ENCODE assay signal across 13 cellular contexts in the genomic region with DNA sequence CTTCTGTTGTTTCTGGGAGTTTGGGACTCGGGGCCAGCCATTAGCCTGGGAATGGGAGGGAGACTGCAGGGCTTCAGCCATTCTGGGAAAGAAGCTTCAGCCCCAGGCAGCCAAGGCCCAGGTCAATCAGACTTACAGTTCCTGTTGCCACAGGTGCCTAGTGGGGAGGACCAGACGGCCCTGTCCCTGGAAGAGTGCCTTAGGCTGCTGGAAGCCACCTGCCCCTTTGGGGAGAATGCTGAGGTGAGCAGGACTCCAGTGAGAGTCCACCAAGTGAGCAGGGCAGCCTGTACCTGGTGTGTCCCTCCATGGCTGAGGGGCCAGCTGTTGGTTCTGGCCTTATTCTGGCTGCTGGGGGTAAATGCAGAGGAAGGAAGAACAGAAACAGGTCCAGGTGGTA. TPM values are rescaled to one million over a fixed set of nuclear protein-coding genes. Genes with fewer than 3 reads are reported as not detected.
A peak's percentile ranks its signal among the peaks of the same experiment; 100 is the strongest.
DNase-seq lines count a peak whose midpoint lies in the region; ATAC-seq and TF ChIP-seq lines count a peak whose summit lies in the region.
"Had no signal": no experiment of that assay in that cellular context is flagged by ENCODE, and none has a peak within 500 bp of the region (broad histone marks: within the 10 kb centered on the region; RNA-seq: fewer than 3 reads in every experiment).

No MANE protein-coding gene starts in this region.

- no peak for DNase-seq in HCT116 (ENCODE audit: low read depth, low spot score)
- DNase-seq in activated T-helper 1 cell treated with anti-CD3 and anti-CD28 coated beads, Interleukin-12 subunit alpha, Interleukin-12 subunit beta, Interleukin-2, Interleukin-4 antibody, amounts not matched to agents 30 ng/mL and 10 ng/mL and 1 ng/mL, durations not matched to agents 14 hours and 24 hours and 36 hours (ENCODE audit: low spot score): no peak
- no peak for DNase-seq in mesendoderm
- DNase-seq in NCI-H446 (lab: John Stamatoyannopoulos, UW): no peak
- no peak for DNase-seq in GM13977 (ENCODE audit: low spot score)
- no peak for DNase-seq in occipital lobe (lab: John Stamatoyannopoulos, UW)
- no peak for DNase-seq in thyroid gland
- DNase-seq: aorta; foreskin melanocyte; naive thymus-derived CD8-positive, alpha-beta T cell; OCI-M1 had no signal

- H4K5ac ChIP-seq in mesendoderm (ENCODE audit: low read length): no peak overlapping the region

- H3K27ac ChIP-seq in BLaER1 treated with 17β-estradiol and CSF1 and Interleukin-3, amounts not matched to agents 10 nM and 100 nM: peak overlapping the region in 7 of 11 experiments; percentile 50 to 81 (median 70); a peak in 12 of 22 replicates
- H3K27ac ChIP-seq in HCT116 (ENCODE audit: low read depth, low read length) (no peak overlapping the region), mesendoderm (ENCODE audit: low read depth, low read length) (peak overlapping the region; percentile 18), thyroid gland (peak overlapping the region in 1 of 3 donors; percentile 10)

- no peak overlapping the region for H3K18ac ChIP-seq in mesendoderm (ENCODE audit: low read length)

- H3K56ac ChIP-seq in mesendoderm (ENCODE audit: low read length): peak overlapping the region; percentile 85

- TF ChIP-seq POLR2A in HCT116 (IDR thresholded peaks at IDR 0.05; ENCODE audit: borderline replicate concordance, extremely low read depth, insufficient read depth, insufficient read length): no peak
- no peak for TF ChIP-seq POLR2A in thyroid gland (IDR thresholded peaks at IDR 0.05)

- no peaks in the 10 kb centered on the region for H3K27me3 ChIP-seq in BLaER1 treated with 17β-estradiol and CSF1 and Interleukin-3, amounts not matched to agents 10 nM and 100 nM
- no peaks in the 10 kb centered on the region for H3K27me3 ChIP-seq in HCT116 (ENCODE audit: insufficient read depth, low read length)
- no peaks in the 10 kb centered on the region for H3K27me3 ChIP-seq in mesendoderm (ENCODE audit: insufficient read depth, low read length, poor library complexity)
- no peaks in the 10 kb centered on the region for H3K27me3 ChIP-seq in thyroid gland

- no peaks in the 10 kb centered on the region for H3K9me2 ChIP-seq in HCT116 (ENCODE audit: insufficient read depth)

- H2BK5ac ChIP-seq in mesendoderm (ENCODE audit: low read length): no peak overlapping the region

- no peak overlapping the region for H3K4me3 Mint-ChIP-seq in activated T-helper 1 cell treated with anti-CD3 and anti-CD28 coated beads, Interleukin-12 subunit alpha, Interleukin-12 subunit beta, Interleukin-2, Interleukin-4 antibody, amounts not matched to agents 30 ng/mL and 10 ng/mL and 1 ng/mL, durations not matched to agents 14 hours and 24 hours and 36 hours
- H3K4me3 Mint-ChIP-seq: naive thymus-derived CD8-positive, alpha-beta T cell had no signal

- H3K4me2 ChIP-seq in BLaER1 treated with 17β-estradiol and CSF1 and Interleukin-3, amounts not matched to agents 10 nM and 100 nM: peak overlapping the region in 4 of 11 experiments; percentile 75 to 96 (median 90); a peak in 5 of 22 replicates
- H3K4me2 ChIP-seq in HCT116 (ENCODE audit: low read length) (no peak overlapping the region), mesendoderm (ENCODE audit: low read length) (no peak overlapping the region)

- H3K9ac ChIP-seq in BLaER1 treated with 17β-estradiol and CSF1 and Interleukin-3, amounts not matched to agents 10 nM and 100 nM: peak overlapping the region in 4 of 11 experiments; percentile 14 to 76 (median 58); a peak in 5 of 22 replicates
- no peak overlapping the region for H3K9ac ChIP-seq in HCT116 (ENCODE audit: low read length)
- peak overlapping the region; percentile 67 for H3K9ac ChIP-seq in mesendoderm (ENCODE audit: low read length)

- POLR2A ChIA-PET in HCT116 (lab: Charles Lee): interaction anchor here (1.6 to 13.2 kb wide), 2 partner anchors 7 to 31 kb away, joined by 7 to 114 read pairs; a partner anchor contains a TSS

- no peak overlapping the region for H2BK120ac ChIP-seq in mesendoderm (ENCODE audit: low read depth, low read length)

- H3K9me3 Mint-ChIP-seq in activated T-helper 1 cell treated with anti-CD3 and anti-CD28 coated beads, Interleukin-12 subunit alpha, Interleukin-12 subunit beta, Interleukin-2, Interleukin-4 antibody, amounts not matched to agents 30 ng/mL and 10 ng/mL and 1 ng/mL, durations not matched to agents 14 hours and 24 hours and 36 hours: no peaks in the 10 kb centered on the region
- H3K9me3 Mint-ChIP-seq: naive thymus-derived CD8-positive, alpha-beta T cell had no signal

- H3K27ac Mint-ChIP-seq in activated T-helper 1 cell treated with anti-CD3 and anti-CD28 coated beads, Interleukin-12 subunit alpha, Interleukin-12 subunit beta, Interleukin-2, Interleukin-4 antibody, amounts not matched to agents 30 ng/mL and 10 ng/mL and 1 ng/mL, durations not matched to agents 14 hours and 24 hours and 36 hours: peak overlapping the region; percentile 92

- no peak overlapping the region for H3K4ac ChIP-seq in mesendoderm (ENCODE audit: low read depth, low read length)

- no peak overlapping the region for H4K8ac ChIP-seq in mesendoderm (ENCODE audit: low read depth, low read length)

- H3K27me3 Mint-ChIP-seq in activated T-helper 1 cell treated with anti-CD3 and anti-CD28 coated beads, Interleukin-12 subunit alpha, Interleukin-12 subunit beta, Interleukin-2, Interleukin-4 antibody, amounts not matched to agents 30 ng/mL and 10 ng/mL and 1 ng/mL, durations not matched to agents 14 hours and 24 hours and 36 hours (ENCODE audit: insufficient read depth): no peaks in the 10 kb centered on the region
- H3K27me3 Mint-ChIP-seq: naive thymus-derived CD8-positive, alpha-beta T cell had no signal

- no CpG with 5 or more reads among the region's 2 CpGs for WGBS in mesendoderm (ENCODE audit: extremely low coverage, insufficient coverage, low lambda C conversion rate)
- WGBS in thyroid gland, 2 donors: 88 to 93% methylated on average over 2 of the region's 2 CpGs

- H2BK15ac ChIP-seq in mesendoderm (replicated peaks; ENCODE audit: low read depth): no peak overlapping the region

- ATAC-seq in HCT116: no peak
- ATAC-seq: naive thymus-derived CD8-positive, alpha-beta T cell had no signal

- peaks cover 81 to 98% (median 96%) of the 10 kb centered on the region in 11 experiments for H4K20me1 ChIP-seq in BLaER1 treated with 17β-estradiol and CSF1 and Interleukin-3, amounts not matched to agents 10 nM and 100 nM
- H4K20me1 ChIP-seq in HCT116 (ENCODE audit: insufficient read depth): no peaks in the 10 kb centered on the region; the same call in 1 of the 2 replicates

- H3K79me2 ChIP-seq in HCT116 (ENCODE audit: insufficient read depth, low read length) (peaks cover 55% of the 10 kb centered on the region), mesendoderm (ENCODE audit: control insufficient read depth, insufficient read depth, low read length) (peaks cover 69% of the 10 kb centered on the region)

- peaks cover 86 to 98% (median 94%) of the 10 kb centered on the region in 11 experiments for H3K36me3 ChIP-seq in BLaER1 treated with 17β-estradiol and CSF1 and Interleukin-3, amounts not matched to agents 10 nM and 100 nM
- H3K36me3 ChIP-seq in HCT116 (ENCODE audit: control insufficient read depth in 1 of 2, insufficient read depth in 2 of 2, low read length in 2 of 2) (peaks cover 47 to 73% of the 10 kb centered on the region in 2 experiments), mesendoderm (ENCODE audit: control insufficient read depth, insufficient read depth, low read length) (peaks cover 31% of the 10 kb centered on the region), thyroid gland (peaks cover 48 to 52% of the 10 kb centered on the region in 2 donors)

- peaks cover 54% of the 10 kb centered on the region for H3K4me1 Mint-ChIP-seq in activated T-helper 1 cell treated with anti-CD3 and anti-CD28 coated beads, Interleukin-12 subunit alpha, Interleukin-12 subunit beta, Interleukin-2, Interleukin-4 antibody, amounts not matched to agents 30 ng/mL and 10 ng/mL and 1 ng/mL, durations not matched to agents 14 hours and 24 hours and 36 hours (ENCODE audit: low read depth)

- no TSS peak for BruUV-seq in HCT116 (replicated peaks; lab: Mats Ljungman, UMichigan)

- no peak overlapping the region for H3K4me3 ChIP-seq in BLaER1 treated with 17β-estradiol and CSF1 and Interleukin-3, amounts not matched to agents 10 nM and 100 nM
- H3K4me3 ChIP-seq in HCT116 (replicated peaks in 1 of 2; ENCODE audit: low read depth in 1 of 2, low read length in 2 of 2) (no peak overlapping the region), mesendoderm (ENCODE audit: low read length) (no peak overlapping the region), thyroid gland (replicated peaks in 1 of 3) (no peak overlapping the region)
- H3K4me3 ChIP-seq: thoracic aorta had no signal

- no peak overlapping the region for H2AFZ ChIP-seq in HCT116 (ENCODE audit: low read depth, low read length, poor library complexity, severe bottlenecking)

- no peak for TF ChIP-seq RAD21 in HCT116 (IDR thresholded peaks at IDR 0.05; ENCODE audit: low read depth)

- in situ Hi-C loops in GM13977 (cut with MboI; ENCODE audit: low pct_unique_long_range_greater_than_20kb, low sequenced_read_pairs, unreplicated experiment): no loop called here

- no peak overlapping the region for H2AK5ac ChIP-seq in mesendoderm (ENCODE audit: low read length)

- no peaks in the 10 kb centered on the region for H3K9me3 ChIP-seq in BLaER1 treated with 17β-estradiol and CSF1 and Interleukin-3, amounts not matched to agents 10 nM and 100 nM (replicated peaks in 1 of 11)
- no peaks in the 10 kb centered on the region for H3K9me3 ChIP-seq in HCT116 (ENCODE audit: control insufficient read depth in 1 of 2, insufficient read depth in 1 of 2, low read depth in 1 of 2, low read length in 2 of 2)
- H3K9me3 ChIP-seq in thyroid gland: no peaks in the 10 kb centered on the region
- H3K9me3 ChIP-seq: thoracic aorta had no signal

- H3K79me1 ChIP-seq in mesendoderm (ENCODE audit: low read length): peaks cover 40% of the 10 kb centered on the region

- H3K23ac ChIP-seq in mesendoderm (ENCODE audit: low read length): no peak overlapping the region

- RAD21 ChIA-PET in HCT116 (lab: Charles Lee; ENCODE audit: low non-redundant PET in 1 of 2, low total read pairs in 2 of 2, uncharacterized antibody in 2 of 2, unreplicated experiment in 2 of 2): no interaction called here

- peaks cover 58% of the 10 kb centered on the region for H3K36me3 Mint-ChIP-seq in activated T-helper 1 cell treated with anti-CD3 and anti-CD28 coated beads, Interleukin-12 subunit alpha, Interleukin-12 subunit beta, Interleukin-2, Interleukin-4 antibody, amounts not matched to agents 30 ng/mL and 10 ng/mL and 1 ng/mL, durations not matched to agents 14 hours and 24 hours and 36 hours (ENCODE audit: low read depth)

- intact Hi-C loops in HCT116 (cut with micrococcal nuclease): no loop called here
- intact Hi-C loops in activated T-helper 1 cell treated with anti-CD3 and anti-CD28 coated beads, Interleukin-12 subunit alpha, Interleukin-12 subunit beta, Interleukin-2, Interleukin-4 antibody, amounts not matched to agents 30 ng/mL and 10 ng/mL and 1 ng/mL, durations not matched to agents 14 hours and 24 hours and 36 hours (cut with micrococcal nuclease): loop anchor here (1.0 kb wide), 1 partner anchor 9 kb away; a partner anchor contains a TSS
- intact Hi-C loops in thyroid gland (cut with DNase I): no loop called here

- CTCF ChIA-PET in HCT116 (lab: Charles Lee): interaction anchor here (2.2 kb wide), 1 partner anchor 30 kb away, joined by 7 read pairs; no protein-coding TSS in a partner anchor

- TF ChIP-seq CTCF in HCT116 (IDR thresholded peaks at IDR 0.05 in 2 of 3, conservative IDR thresholded peaks at IDR 0.05 in 1 of 3; ENCODE audit: borderline replicate concordance in 1 of 3, insufficient read depth in 1 of 3, low read depth in 2 of 3, low read length in 2 of 3) (no peak), GM13977 (IDR thresholded peaks at IDR 0.05; ENCODE audit: extremely low read depth, insufficient read depth, missing control alignments) (no peak), thyroid gland (IDR thresholded peaks at IDR 0.05) (no peak)

- H3K4me1 ChIP-seq in BLaER1 treated with 17β-estradiol and CSF1 and Interleukin-3, amounts not matched to agents 10 nM and 100 nM: peaks cover 37 to 79% (median 44%) of the 10 kb centered on the region in 10 experiments
- H3K4me1 ChIP-seq in HCT116 (ENCODE audit: control insufficient read depth in 1 of 2, insufficient read depth in 2 of 2, low read length in 2 of 2) (peaks cover 3 to 9% of the 10 kb centered on the region in 2 experiments; a peak in 3 of 4 replicates), mesendoderm (ENCODE audit: control insufficient read depth, low read depth, low read length) (peaks cover 15% of the 10 kb centered on the region), thyroid gland (peaks cover 35 to 40% of the 10 kb centered on the region in 2 donors)

RNA-seq across cellular contexts. Expression of a gene that starts 8.7 kb away (rescaled TPM):
- total RNA-seq in HCT116 (2021; ENCODE audit: unreplicated experiment) (135 TPM), occipital lobe (28.5 TPM), thyroid gland (100 to 1,000 TPM; 123 to 168 (median 131) TPM)
- polyA plus RNA-seq in HCT116 (2012): 157 and 172 TPM in 2 replicates
- total RNA-seq in activated T-helper 1 cell treated with anti-CD3 and anti-CD28 coated beads, Interleukin-12 subunit alpha, Interleukin-12 subunit beta, Interleukin-2, Interleukin-4 antibody, amounts not matched to agents 30 ng/mL and 10 ng/mL and 1 ng/mL, durations not matched to agents 14 hours and 24 hours and 36 hours: 86.6 and 92.0 TPM in 2 replicates
- 110 TPM for polyA plus RNA-seq in mesendoderm (2013, experiment 1 of 2)
- 112 TPM for polyA plus RNA-seq in mesendoderm (2013, experiment 2 of 2)

RNA-seq across cellular contexts. Expression of a gene that starts 19.3 kb away (rescaled TPM):
- total RNA-seq in HCT116 (2021; ENCODE audit: unreplicated experiment): not detected
- polyA plus RNA-seq in HCT116 (2012): 0.14 TPM in 1 of 2 replicates, not detected in the other
- total RNA-seq in activated T-helper 1 cell treated with anti-CD3 and anti-CD28 coated beads, Interleukin-12 subunit alpha, Interleukin-12 subunit beta, Interleukin-2, Interleukin-4 antibody, amounts not matched to agents 30 ng/mL and 10 ng/mL and 1 ng/mL, durations not matched to agents 14 hours and 24 hours and 36 hours: 3.4 and 5.8 TPM in 2 replicates
- 0.07 TPM for polyA plus RNA-seq in mesendoderm (2013, experiment 1 of 2)
- 0.08 TPM for polyA plus RNA-seq in mesendoderm (2013, experiment 2 of 2)
- total RNA-seq in occipital lobe: 1.7 TPM
- total RNA-seq in thyroid gland: 10 to 100 TPM; 19.3 to 55.8 (median 45.2) TPM

RNA-seq across cellular contexts. Expression of a gene that starts 44.4 kb away (rescaled TPM):
- 136 TPM for total RNA-seq in HCT116 (2021; ENCODE audit: unreplicated experiment)
- 47.8 and 66.8 TPM in 2 replicates for polyA plus RNA-seq in HCT116 (2012)
- total RNA-seq in activated T-helper 1 cell treated with anti-CD3 and anti-CD28 coated beads, Interleukin-12 subunit alpha, Interleukin-12 subunit beta, Interleukin-2, Interleukin-4 antibody, amounts not matched to agents 30 ng/mL and 10 ng/mL and 1 ng/mL, durations not matched to agents 14 hours and 24 hours and 36 hours: 61.1 and 62.4 TPM in 2 replicates
- polyA plus RNA-seq in mesendoderm (2013, experiment 1 of 2): 127 TPM
- 125 TPM for polyA plus RNA-seq in mesendoderm (2013, experiment 2 of 2)
- 78.6 TPM for total RNA-seq in occipital lobe
- total RNA-seq in thyroid gland: 10 to 100 TPM; 33.0 to 49.1 (median 38.2) TPM

RNA-seq across cellular contexts. Expression of a gene that starts 50.7 kb away (rescaled TPM):
- total RNA-seq in HCT116 (2021; ENCODE audit: unreplicated experiment): 26.8 TPM
- polyA plus RNA-seq in HCT116 (2012): 15.4 and 20.6 TPM in 2 replicates
- total RNA-seq in activated T-helper 1 cell treated with anti-CD3 and anti-CD28 coated beads, Interleukin-12 subunit alpha, Interleukin-12 subunit beta, Interleukin-2, Interleukin-4 antibody, amounts not matched to agents 30 ng/mL and 10 ng/mL and 1 ng/mL, durations not matched to agents 14 hours and 24 hours and 36 hours: 31.1 and 37.1 TPM in 2 replicates
- polyA plus RNA-seq in mesendoderm (2013, experiment 1 of 2): 10.0 TPM
- 10.2 TPM for polyA plus RNA-seq in mesendoderm (2013, experiment 2 of 2)
- total RNA-seq in occipital lobe: 10.0 TPM
- 10 to 100 TPM; 20.3 to 23.4 (median 22.0) TPM for total RNA-seq in thyroid gland
